ENCODE assay signal across 25 cellular contexts in genomic region chr2:80396276-80396675, GRCh38.
"Had no signal": no experiment of that assay in that cellular context is flagged by ENCODE, and none has a peak within 500 bp of the region (broad histone marks: within the 10 kb centered on the region; RNA-seq: fewer than 3 reads in every experiment).

No MANE protein-coding gene starts in this region.

- ATAC-seq: activated T-cell treated with anti-CD3 and anti-CD28 coated beads, Interleukin-2, amount 50 U/mL, for 4 hours; activated T-helper 17 cell treated with anti-CD3 and anti-CD28 coated beads, Interleukin-2, amount 50 U/mL, for 72 hours; esophagus mucosa; heart right ventricle; WTC11 had no signal

- H3K27me3 Mint-ChIP-seq: activated CD4-positive, alpha-beta memory T cell treated with anti-CD3 and anti-CD28 coated beads, Interleukin-2, amount 10 ng/mL, durations not matched to agents 7 days and 5 days; activated CD4-positive, alpha-beta T cell treated with anti-CD3 and anti-CD28 coated beads, Interleukin-2, amount 10 ng/mL, durations not matched to agents 7 days and 5 days; activated naive CD8-positive, alpha-beta T cell; activated T-helper 17 cell treated with anti-CD3 and anti-CD28 coated beads, Interleukin-2, amount 50 U/mL, for 72 hours; central memory CD8-positive, alpha-beta T cell had no signal

- H3K36me3 Mint-ChIP-seq: activated naive CD8-positive, alpha-beta T cell had no signal

- H3K4me1 Mint-ChIP-seq: activated CD4-positive, alpha-beta memory T cell treated with anti-CD3 and anti-CD28 coated beads, Interleukin-2, amount 10 ng/mL, durations not matched to agents 7 days and 5 days; activated CD4-positive, alpha-beta T cell treated with anti-CD3 and anti-CD28 coated beads, Interleukin-2, amount 10 ng/mL, durations not matched to agents 7 days and 5 days; activated T-helper 17 cell treated with anti-CD3 and anti-CD28 coated beads, Interleukin-2, amount 50 U/mL, for 72 hours; central memory CD8-positive, alpha-beta T cell; WTC11 had no signal

- H3K27ac ChIP-seq: brain microvascular endothelial cell, colonic mucosa, heart right ventricle had no signal

- H3K9me3 ChIP-seq: colonic mucosa, heart right ventricle had no signal

- H3K27me3 ChIP-seq: brain microvascular endothelial cell, colonic mucosa, heart right ventricle had no signal

- H3K4me1 ChIP-seq: colonic mucosa, heart right ventricle had no signal

- H3K4me3 ChIP-seq: colonic mucosa, heart right ventricle had no signal

- H3K27ac Mint-ChIP-seq: activated CD4-positive, alpha-beta memory T cell treated with anti-CD3 and anti-CD28 coated beads, Interleukin-2, amount 10 ng/mL, durations not matched to agents 7 days and 5 days; activated CD4-positive, alpha-beta T cell treated with anti-CD3 and anti-CD28 coated beads, Interleukin-2, amount 10 ng/mL, durations not matched to agents 7 days and 5 days; activated naive CD8-positive, alpha-beta T cell; activated T-helper 17 cell treated with anti-CD3 and anti-CD28 coated beads, Interleukin-2, amount 50 U/mL, for 72 hours; endodermal cell; WTC11 had no signal

- H3K36me3 ChIP-seq: brain microvascular endothelial cell, colonic mucosa, heart right ventricle had no signal

- H3K4me3 Mint-ChIP-seq: activated CD4-positive, alpha-beta memory T cell treated with anti-CD3 and anti-CD28 coated beads, Interleukin-2, amount 10 ng/mL, durations not matched to agents 7 days and 5 days; activated CD4-positive, alpha-beta T cell treated with anti-CD3 and anti-CD28 coated beads, Interleukin-2, amount 10 ng/mL, durations not matched to agents 7 days and 5 days; activated naive CD8-positive, alpha-beta T cell; activated T-cell treated with anti-CD3 and anti-CD28 coated beads, Interleukin-2, amount 50 U/mL, for 4 hours; activated T-helper 17 cell treated with anti-CD3 and anti-CD28 coated beads, Interleukin-2, amount 50 U/mL, for 72 hours; central memory CD8-positive, alpha-beta T cell; endodermal cell; WTC11 had no signal

- DNase-seq: activated CD4-positive, alpha-beta memory T cell treated with anti-CD3 and anti-CD28 coated beads, Interleukin-2, amount 10 ng/mL, durations not matched to agents 7 days and 5 days; activated CD4-positive, alpha-beta T cell treated with anti-CD3 and anti-CD28 coated beads for 1 hour; activated CD4-positive, alpha-beta T cell treated with anti-CD3 and anti-CD28 coated beads for 4 hours; activated CD4-positive, alpha-beta T cell treated with anti-CD3 and anti-CD28 coated beads, Interleukin-2, amount 10 ng/mL, durations not matched to agents 7 days and 5 days; activated CD4-positive, alpha-beta T cell treated with anti-CD3 and anti-CD28 coated beads, Interleukin-2, amount 50 U/mL, for 4 hours; activated CD8-positive, alpha-beta memory T cell treated with anti-CD3 and anti-CD28 coated beads, Interleukin-2, amount 50 U/mL, for 48 hours; activated effector memory CD4-positive, alpha-beta T cell treated with Interleukin-2 at 50 U/mL for 16 hours; activated gamma-delta T cell treated with Interleukin-2 at 50 U/mL for 16 hours; activated naive CD4-positive, alpha-beta T cell treated with anti-CD3 and anti-CD28 coated beads, Interleukin-2, amount 50 U/mL, for 16 hours; activated naive CD4-positive, alpha-beta T cell treated with Interleukin-2 at 50 U/mL for 16 hours; activated T-cell treated with anti-CD3 and anti-CD28 coated beads for 4 hours; activated T-cell treated with anti-CD3 and anti-CD28 coated beads, Interleukin-2, amount 50 U/mL, for 4 hours; amniotic stem cell; brain microvascular endothelial cell; colonic mucosa; effector memory CD4-positive, alpha-beta T cell; endodermal cell; foreskin fibroblast; heart right ventricle; T-helper 2 cell had no signal
